ENCODE assay signal across 8 cellular contexts in the genomic region with DNA sequence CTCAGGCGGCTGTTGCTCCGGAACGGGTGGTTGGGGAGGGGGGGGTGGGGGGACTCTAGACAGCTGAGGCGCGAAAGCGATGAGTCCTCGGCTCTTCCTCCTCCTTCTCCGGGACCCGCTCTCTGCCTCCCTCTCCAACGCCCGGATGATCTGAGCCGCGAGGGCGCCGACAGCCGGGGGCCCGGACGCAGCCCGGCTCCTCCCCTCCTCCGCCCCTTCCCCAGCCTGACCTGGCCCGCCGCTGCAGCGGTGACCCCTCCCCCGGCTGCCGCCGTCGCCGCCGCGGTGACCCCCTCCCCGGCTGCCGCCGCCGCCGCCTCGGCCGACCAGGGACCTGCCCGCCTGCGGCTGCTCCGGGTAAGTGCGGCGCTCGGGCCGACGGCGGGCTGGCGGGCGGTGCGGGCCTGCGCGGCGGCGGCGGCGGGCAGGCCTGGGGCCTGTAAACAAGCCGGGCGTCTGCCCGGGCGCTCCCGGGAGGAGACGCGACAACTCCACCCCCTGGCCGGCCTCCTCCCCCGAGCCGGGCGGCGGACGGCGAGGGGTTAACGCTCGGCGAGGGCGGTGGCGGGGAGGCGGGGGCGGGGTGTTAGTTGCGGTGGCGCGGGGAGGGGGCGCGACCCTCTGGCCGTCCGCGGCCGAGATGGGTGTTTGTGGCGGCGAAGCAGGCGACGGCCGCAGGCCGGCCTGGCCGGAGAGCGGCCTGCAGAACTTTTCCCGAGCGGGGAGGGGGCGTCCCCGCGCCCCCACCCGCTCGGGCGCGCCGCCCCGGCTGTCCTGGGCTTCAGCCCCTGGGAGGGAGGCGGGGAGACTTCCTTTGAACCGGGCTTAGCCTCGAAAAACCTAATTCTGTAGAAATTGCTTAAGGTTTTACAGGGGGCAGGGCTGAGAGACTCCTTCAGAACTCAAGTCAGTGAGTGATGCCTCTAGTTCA. TPM values are rescaled to one million over a fixed set of nuclear protein-coding genes. Genes with fewer than 3 reads are reported as not detected.
A peak's percentile ranks its signal among the peaks of the same experiment; 100 is the strongest.
DNase-seq lines count a peak whose midpoint lies in the region; ATAC-seq and TF ChIP-seq lines count a peak whose summit lies in the region.

No MANE protein-coding gene starts in this region.

- no peak overlapping the region for H2AFZ ChIP-seq in GM23338

- DNase-seq in ELF-1 (ENCODE audit: low read depth, low spot score), result peak; percentile 73
- DNase-seq in GM23338 (ENCODE audit: low spot score), result peak; percentile 87
- DNase-seq in LoVo (ENCODE audit: low spot score), result peak; percentile 59
- peak; percentile 34 to 51 for DNase-seq in SW 1271 (lab: John Stamatoyannopoulos, UW)
- peak; percentile 72 to 80 for DNase-seq in heart right ventricle
- peak; percentile 42 to 92 (median 50) for DNase-seq in posterior cingulate gyrus
- peak; percentile 82 for DNase-seq in type B pancreatic cell (ENCODE audit: extremely low spot score, unreplicated experiment)

- H3K27me3 ChIP-seq in GM23338 (ENCODE audit: insufficient read depth) (no peaks in the 10 kb centered on the region), heart right ventricle (no peaks in the 10 kb centered on the region)

- peak overlapping the region; percentile 96 for H3K4me2 ChIP-seq in GM23338

- no peaks in the 10 kb centered on the region for H4K20me1 ChIP-seq in GM23338 (replicated peaks; ENCODE audit: insufficient read depth)

- H3K36me3 Mint-ChIP-seq in GM23338 (ENCODE audit: low read depth) (peaks cover 3% of the 10 kb centered on the region; the same call in 2 of the 3 replicates), type B pancreatic cell (no peaks in the 10 kb centered on the region)

- H3K4me1 Mint-ChIP-seq in GM23338 (peaks cover 68% of the 10 kb centered on the region), type B pancreatic cell (ENCODE audit: unreplicated experiment) (peaks cover 36% of the 10 kb centered on the region)

- whole genome bisulfite sequencing in adipose tissue, 3 donors, result 0 to 1% (median 1%) methylated on average over 48 to 107 of the region's 107 CpGs
- 0 to 1% methylated on average over 51 to 107 of the region's 107 CpGs for WGBS in heart right ventricle, 2 donors

- no peaks in the 10 kb centered on the region; the same call in 2 of the 3 replicates for H3K9me3 Mint-ChIP-seq in GM23338
- H3K9me3 Mint-ChIP-seq in type B pancreatic cell, result peaks cover 4% of the 10 kb centered on the region

- H3K27me3 Mint-ChIP-seq in GM23338 (ENCODE audit: insufficient read depth, low read depth, poor library complexity) (peaks cover 11% of the 10 kb centered on the region), type B pancreatic cell (no peaks in the 10 kb centered on the region)

- H3K36me3 ChIP-seq in GM23338 (ENCODE audit: insufficient read depth), result no peaks in the 10 kb centered on the region
- no peaks in the 10 kb centered on the region for H3K36me3 ChIP-seq in heart right ventricle

- H3K4me3 ChIP-seq in GM23338 (peak overlapping the region; percentile 84), heart right ventricle (peak overlapping the region; percentile 71 to 96 (median 82))

- H3K27ac ChIP-seq in GM23338 (ENCODE audit: low read depth) (peak overlapping the region; percentile 96), adipose tissue (ENCODE audit: low read depth, low read length) (peak overlapping the region; percentile 86), heart right ventricle (peak overlapping the region; percentile 97 to 100 (median 99))

- H3K9me3 ChIP-seq in heart right ventricle, result no peaks in the 10 kb centered on the region

- H3K27ac Mint-ChIP-seq in GM23338 (peak overlapping the region; percentile 89), type B pancreatic cell (peak overlapping the region; percentile 90)

- H3K4me3 Mint-ChIP-seq in GM23338, result peak overlapping the region; percentile 90
- H3K4me3 Mint-ChIP-seq in type B pancreatic cell, result peak overlapping the region; percentile 98

- TF ChIP-seq CTCF in GM23338 (conservative IDR thresholded peaks at IDR 0.05; ENCODE audit: low read depth in 2 of 2) (no peak), heart right ventricle (IDR thresholded peaks at IDR 0.05) (no peak), type B pancreatic cell (conservative IDR thresholded peaks at IDR 0.05) (no peak)

- H3F3A ChIP-seq in GM23338 (replicated peaks; ENCODE audit: low read depth), result peaks cover 5% of the 10 kb centered on the region; the same call in 1 of the 2 replicates

- peaks cover 50% of the 10 kb centered on the region for H3K4me1 ChIP-seq in GM23338 (ENCODE audit: insufficient read depth)
- peaks cover 0 to 62% (median 42%) of the 10 kb centered on the region in 9 donors for H3K4me1 ChIP-seq in heart right ventricle

- H3K9me2 ChIP-seq in GM23338 (ENCODE audit: insufficient read depth), result no peaks in the 10 kb centered on the region

- peak; percentile 36 for ATAC-seq in GM23338
- ATAC-seq in heart right ventricle, result peak; percentile 15 to 68 (median 36)

- peaks cover 46% of the 10 kb centered on the region for H3K79me2 ChIP-seq in GM23338 (replicated peaks; ENCODE audit: insufficient read depth)

- intact Hi-C loops in heart right ventricle (cut with DNase I) (loop anchor here in 6 of 10 donors (2.0 to 10.0 kb wide), 4 partner anchors 83 to 157 kb away; a partner anchor contains a TSS), posterior cingulate gyrus (cut with DNase I) (loop anchor here (5.0 to 10.0 kb wide), 3 partner anchors 65 to 157 kb away; a partner anchor contains a TSS)

TF ChIP-seq in GM23338, 12 proteins besides CTCF, POLR2A, EP300 and RAD21:
- TF ChIP-seq CREB1 (CRISPR knock-in tag; IDR thresholded peaks at IDR 0.05; ENCODE audit: low read depth) (no peak), ZNF114 (CRISPR knock-in tag; IDR thresholded peaks at IDR 0.05) (no peak), STAT1 (IDR thresholded peaks at IDR 0.05; ENCODE audit: unreplicated experiment) (no peak), POLR2AphosphoS5 (IDR thresholded peaks at IDR 0.05; ENCODE audit: low read depth) (no peak), JUNB (IDR thresholded peaks at IDR 0.05; ENCODE audit: unreplicated experiment) (no peak), EZH2phosphoT487 (IDR thresholded peaks at IDR 0.05; ENCODE audit: unreplicated experiment) (no peak), ZNF331 (CRISPR knock-in tag; IDR thresholded peaks at IDR 0.05; ENCODE audit: low read depth) (peak; percentile 27; the same call in 1 of the 2 replicates)
- TF ChIP-seq, protein P1, sequence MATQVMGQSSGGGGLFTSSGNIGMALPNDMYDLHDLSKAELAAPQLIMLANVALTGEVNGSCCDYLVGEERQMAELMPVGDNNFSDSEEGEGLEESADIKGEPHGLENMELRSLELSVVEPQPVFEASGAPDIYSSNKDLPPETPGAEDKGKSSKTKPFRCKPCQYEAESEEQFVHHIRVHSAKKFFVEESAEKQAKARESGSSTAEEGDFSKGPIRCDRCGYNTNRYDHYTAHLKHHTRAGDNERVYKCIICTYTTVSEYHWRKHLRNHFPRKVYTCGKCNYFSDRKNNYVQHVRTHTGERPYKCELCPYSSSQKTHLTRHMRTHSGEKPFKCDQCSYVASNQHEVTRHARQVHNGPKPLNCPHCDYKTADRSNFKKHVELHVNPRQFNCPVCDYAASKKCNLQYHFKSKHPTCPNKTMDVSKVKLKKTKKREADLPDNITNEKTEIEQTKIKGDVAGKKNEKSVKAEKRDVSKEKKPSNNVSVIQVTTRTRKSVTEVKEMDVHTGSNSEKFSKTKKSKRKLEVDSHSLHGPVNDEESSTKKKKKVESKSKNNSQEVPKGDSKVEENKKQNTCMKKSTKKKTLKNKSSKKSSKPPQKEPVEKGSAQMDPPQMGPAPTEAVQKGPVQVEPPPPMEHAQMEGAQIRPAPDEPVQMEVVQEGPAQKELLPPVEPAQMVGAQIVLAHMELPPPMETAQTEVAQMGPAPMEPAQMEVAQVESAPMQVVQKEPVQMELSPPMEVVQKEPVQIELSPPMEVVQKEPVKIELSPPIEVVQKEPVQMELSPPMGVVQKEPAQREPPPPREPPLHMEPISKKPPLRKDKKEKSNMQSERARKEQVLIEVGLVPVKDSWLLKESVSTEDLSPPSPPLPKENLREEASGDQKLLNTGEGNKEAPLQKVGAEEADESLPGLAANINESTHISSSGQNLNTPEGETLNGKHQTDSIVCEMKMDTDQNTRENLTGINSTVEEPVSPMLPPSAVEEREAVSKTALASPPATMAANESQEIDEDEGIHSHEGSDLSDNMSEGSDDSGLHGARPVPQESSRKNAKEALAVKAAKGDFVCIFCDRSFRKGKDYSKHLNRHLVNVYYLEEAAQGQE (IDR thresholded peaks at IDR 0.05; ENCODE audit: unreplicated experiment), result no peak
- TF ChIP-seq, protein P2, sequence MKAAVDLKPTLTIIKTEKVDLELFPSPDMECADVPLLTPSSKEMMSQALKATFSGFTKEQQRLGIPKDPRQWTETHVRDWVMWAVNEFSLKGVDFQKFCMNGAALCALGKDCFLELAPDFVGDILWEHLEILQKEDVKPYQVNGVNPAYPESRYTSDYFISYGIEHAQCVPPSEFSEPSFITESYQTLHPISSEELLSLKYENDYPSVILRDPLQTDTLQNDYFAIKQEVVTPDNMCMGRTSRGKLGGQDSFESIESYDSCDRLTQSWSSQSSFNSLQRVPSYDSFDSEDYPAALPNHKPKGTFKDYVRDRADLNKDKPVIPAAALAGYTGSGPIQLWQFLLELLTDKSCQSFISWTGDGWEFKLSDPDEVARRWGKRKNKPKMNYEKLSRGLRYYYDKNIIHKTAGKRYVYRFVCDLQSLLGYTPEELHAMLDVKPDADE (IDR thresholded peaks at IDR 0.05), result no peak

RNA-seq across cellular contexts. Expression of a gene that starts 0.6 kb away (rescaled TPM):
- total RNA-seq in GM23338 (2014; rRNA removed; shearing (Covaris generic)), result 34.1 and 42.8 TPM in 2 replicates
- polyA plus RNA-seq in GM23338 (2016; fragmentation: Nextera tagmentation; extraction: Ambion mirVana), result 26.4 and 29.8 TPM in 2 replicates
- polyA plus RNA-seq in adipose tissue, result 10 to 100 TPM; 12.7 to 27.4 (median 22.9) TPM
- total RNA-seq in heart right ventricle, result 100 to 1,000 TPM in 5 of 10 donors, 10 to 100 TPM in 5; 79.9 to 122 (median 101) TPM
- 10 to 100 TPM; 27.0 to 29.0 TPM for polyA plus RNA-seq in heart right ventricle
- total RNA-seq in type B pancreatic cell (ENCODE audit: low replicate concordance), result 34.5 and 45.0 TPM in 2 replicates

Comparison
In these comparisons a context has a peak if more than half of its experiments do, and no peak if none do; other contexts are left out.
1. Peak in every context shown above with its lines: DNase-seq, ATAC-seq, H3K4me3 ChIP-seq and H3K27ac ChIP-seq.